22 cellular contexts compared by ENCODE assay signal in the genomic region with DNA sequence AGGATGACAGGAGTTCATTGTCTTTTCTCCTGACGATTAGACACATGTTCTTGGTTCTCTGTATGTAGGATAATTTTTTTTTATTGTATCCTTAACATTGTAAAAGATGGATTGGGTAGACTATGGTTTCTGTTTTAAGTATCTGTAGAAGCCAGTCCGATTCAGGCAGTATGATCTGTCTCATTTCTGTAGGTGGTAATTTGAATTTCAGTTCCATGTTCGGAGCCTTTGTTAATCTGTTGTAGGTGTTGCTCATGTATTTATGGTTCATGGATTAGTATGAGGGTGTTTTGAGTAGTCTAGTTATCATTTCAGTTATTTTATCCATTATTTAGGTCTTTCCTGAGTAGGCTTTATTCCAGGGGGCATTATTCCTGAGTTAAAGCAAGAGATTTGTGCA.
A peak's percentile ranks its signal among the peaks of the same experiment; 100 is the strongest.
DNase-seq lines count a peak whose midpoint lies in the region; ATAC-seq and TF ChIP-seq lines count a peak whose summit lies in the region.
"Had no signal": no experiment of that assay in that cellular context is flagged by ENCODE, and none has a peak within 500 bp of the region (broad histone marks: within the 10 kb centered on the region; RNA-seq: fewer than 3 reads in every experiment).

No MANE protein-coding gene starts in this region.

- H3K4me3 ChIP-seq in OCI-LY3 (ENCODE audit: low read length), result peak overlapping the region; percentile 20; the same call in 1 of the 2 replicates
- H3K4me3 ChIP-seq: GM23338, SJSA1 had no signal

- H3K79me2 ChIP-seq in OCI-LY3 (ENCODE audit: low read length), result no peaks in the 10 kb centered on the region

- no peak for DNase-seq in epithelial cell of prostate (ENCODE audit: low read depth, low spot score)
- DNase-seq in C1 segment of cervical spinal cord (lab: John Stamatoyannopoulos, UW), result no peak
- DNase-seq in NCI-H524 treated with DMSO at 0.1 percent for 48 hours (lab: John Stamatoyannopoulos, UW), result no peak
- DNase-seq in NCI-H446 treated with DMSO at 0.1 percent for 48 hours (lab: John Stamatoyannopoulos, UW), result no peak
- DNase-seq: AML-193; Calu3; CD8-positive, alpha-beta memory T cell; DMS153; HCEC 1CT; NCI-H1092; NCI-H1436 treated with DMSO at 0.1 percent for 48 hours; NCI-H1930; NCI-H510A; NCI-H774; NK-92 treated with Interleukin-12 subunit alpha and Interleukin-12 subunit beta, amount 100 ng/mL, for 24 hours; OCI-M1 had no signal

- H3K27me3 ChIP-seq in OCI-LY3 (ENCODE audit: low read depth, low read length), result no peaks in the 10 kb centered on the region
- H3K27me3 ChIP-seq: SJSA1 had no signal

- H4K20me1 ChIP-seq in OCI-LY3 (ENCODE audit: insufficient read depth, low read length), result no peaks in the 10 kb centered on the region

- H3K9me3 ChIP-seq in OCI-LY3 (ENCODE audit: insufficient read depth, low read length), result peaks cover 7% of the 10 kb centered on the region
- H3K9me3 ChIP-seq: SJSA1 had no signal

- H3K27ac ChIP-seq in OCI-LY3 (ENCODE audit: low read length), result peak overlapping the region; percentile 41
- peak overlapping the region; percentile 27 for H3K27ac ChIP-seq in epithelial cell of prostate
- H3K27ac ChIP-seq: C4-2B, SJSA1 had no signal

- H3K4me1 ChIP-seq in OCI-LY3 (ENCODE audit: low read length), result peaks cover 24% of the 10 kb centered on the region
- H3K4me1 ChIP-seq: SJSA1 had no signal

- 0 out of 2 replicates have a peak overlapping the region, but pooled peaks have one; percentile 6 for H3K9ac ChIP-seq in OCI-LY3 (ENCODE audit: low read length)

- no peak for TF ChIP-seq CTCF in OCI-LY3 (IDR thresholded peaks at IDR 0.05; ENCODE audit: low read depth, low read length)

- ATAC-seq in GM18519 (IDR thresholded peaks at IDR 0.05; ENCODE audit: low FRiP score, unreplicated experiment) (peak; percentile 79), HG02852 (IDR thresholded peaks at IDR 0.05; ENCODE audit: unreplicated experiment) (peak; percentile 67)
- ATAC-seq: GM23338 had no signal

- no peaks in the 10 kb centered on the region for H3K36me3 ChIP-seq in OCI-LY3 (replicated peaks; ENCODE audit: low read depth, low read length)
- H3K36me3 ChIP-seq: SJSA1 had no signal

- peak overlapping the region; percentile 59 for H3K4me2 ChIP-seq in OCI-LY3 (ENCODE audit: low read length)
- H3K4me2 ChIP-seq: GM23338 had no signal

- H2AFZ ChIP-seq in OCI-LY3 (ENCODE audit: low read depth, low read length), result 0 out of 2 replicates have a peak overlapping the region, but pooled peaks have one; percentile 10
- H2AFZ ChIP-seq: GM23338 had no signal
